Comparison of ENCODE assay signal across 2 cellular contexts in the genomic region with DNA sequence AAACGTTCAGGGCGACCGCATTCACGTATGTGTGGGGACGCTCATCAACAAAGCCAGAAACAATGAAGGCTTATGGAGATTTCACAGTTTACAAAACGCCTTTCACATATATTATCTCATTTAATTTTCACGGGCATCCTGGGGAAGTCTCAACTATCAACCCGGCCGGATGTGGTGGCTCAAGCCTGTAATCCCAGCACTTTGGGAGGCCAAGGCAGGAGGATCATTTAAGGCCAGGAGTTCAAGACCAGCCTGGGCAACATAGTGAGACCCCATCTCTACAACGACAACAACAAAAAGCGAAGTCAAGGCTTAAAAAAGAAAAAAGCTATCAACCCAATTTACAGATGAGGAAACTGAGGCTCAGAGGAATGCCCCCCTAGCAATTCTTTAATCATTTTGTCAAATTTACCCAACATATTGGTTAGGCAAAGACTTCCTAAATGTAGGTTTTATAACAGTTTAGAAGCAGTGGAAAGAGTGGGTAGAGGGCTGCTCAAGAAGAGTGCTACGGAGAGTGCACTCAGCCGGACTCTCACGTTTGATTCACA.
TF ChIP-seq lines count a peak whose summit lies in the region.

No MANE protein-coding gene starts in this region.

TF ChIP-seq in HEK293, 187 proteins besides CTCF, POLR2A, EP300 and RAD21:
- TF ChIP-seq ZNF121 (tag by site-specific recombination; IDR thresholded peaks at IDR 0.05) (peak; percentile 79), ZNF664 (tag by site-specific recombination; IDR thresholded peaks at IDR 0.05) (peak; percentile 72; the same call in 1 of the 2 replicates)
- TF ChIP-seq, protein P1, sequence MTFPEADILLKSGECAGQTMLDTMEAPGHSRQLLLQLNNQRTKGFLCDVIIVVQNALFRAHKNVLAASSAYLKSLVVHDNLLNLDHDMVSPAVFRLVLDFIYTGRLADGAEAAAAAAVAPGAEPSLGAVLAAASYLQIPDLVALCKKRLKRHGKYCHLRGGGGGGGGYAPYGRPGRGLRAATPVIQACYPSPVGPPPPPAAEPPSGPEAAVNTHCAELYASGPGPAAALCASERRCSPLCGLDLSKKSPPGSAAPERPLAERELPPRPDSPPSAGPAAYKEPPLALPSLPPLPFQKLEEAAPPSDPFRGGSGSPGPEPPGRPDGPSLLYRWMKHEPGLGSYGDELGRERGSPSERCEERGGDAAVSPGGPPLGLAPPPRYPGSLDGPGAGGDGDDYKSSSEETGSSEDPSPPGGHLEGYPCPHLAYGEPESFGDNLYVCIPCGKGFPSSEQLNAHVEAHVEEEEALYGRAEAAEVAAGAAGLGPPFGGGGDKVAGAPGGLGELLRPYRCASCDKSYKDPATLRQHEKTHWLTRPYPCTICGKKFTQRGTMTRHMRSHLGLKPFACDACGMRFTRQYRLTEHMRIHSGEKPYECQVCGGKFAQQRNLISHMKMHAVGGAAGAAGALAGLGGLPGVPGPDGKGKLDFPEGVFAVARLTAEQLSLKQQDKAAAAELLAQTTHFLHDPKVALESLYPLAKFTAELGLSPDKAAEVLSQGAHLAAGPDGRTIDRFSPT (tag by site-specific recombination; IDR thresholded peaks at IDR 0.05) = no peak
TF ChIP-seq in HEK293: peak in this region for 2.

TF ChIP-seq in K562, 482 proteins besides CTCF, POLR2A, EP300 and RAD21:
- peak in 1 of 2 experiments; percentile 29; a peak in 1 of 4 replicates for TF ChIP-seq RCOR1 (IDR thresholded peaks at IDR 0.05; ENCODE audit: borderline replicate concordance in 1 of 2, low read depth in 2 of 2, low read length in 2 of 2)
- TF ChIP-seq SMARCA5 (IDR thresholded peaks at IDR 0.05) = peak; percentile 26; the same call in 1 of the 2 replicates
- TF ChIP-seq, protein P2, sequence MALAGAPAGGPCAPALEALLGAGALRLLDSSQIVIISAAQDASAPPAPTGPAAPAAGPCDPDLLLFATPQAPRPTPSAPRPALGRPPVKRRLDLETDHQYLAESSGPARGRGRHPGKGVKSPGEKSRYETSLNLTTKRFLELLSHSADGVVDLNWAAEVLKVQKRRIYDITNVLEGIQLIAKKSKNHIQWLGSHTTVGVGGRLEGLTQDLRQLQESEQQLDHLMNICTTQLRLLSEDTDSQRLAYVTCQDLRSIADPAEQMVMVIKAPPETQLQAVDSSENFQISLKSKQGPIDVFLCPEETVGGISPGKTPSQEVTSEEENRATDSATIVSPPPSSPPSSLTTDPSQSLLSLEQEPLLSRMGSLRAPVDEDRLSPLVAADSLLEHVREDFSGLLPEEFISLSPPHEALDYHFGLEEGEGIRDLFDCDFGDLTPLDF (CRISPR knock-in tag; IDR thresholded peaks at IDR 0.05) = no peak
- peak; percentile 78 for TF ChIP-seq ZNF121 (CRISPR knock-in tag; conservative IDR thresholded peaks at IDR 0.05)
- no peak for TF ChIP-seq HCFC1 (IDR thresholded peaks at IDR 0.05; ENCODE audit: low read depth, low read length)
- no peak for TF ChIP-seq GATAD2A (IDR thresholded peaks at IDR 0.05)
- TF ChIP-seq YBX1 (IDR thresholded peaks at IDR 0.05) = no peak
- TF ChIP-seq RBM22 (IDR thresholded peaks at IDR 0.05; ENCODE audit: low read depth, low read length, poor library complexity, severe bottlenecking) = no peak
- TF ChIP-seq MCM2 (IDR thresholded peaks at IDR 0.05; ENCODE audit: low read depth) = no peak
- TF ChIP-seq NFRKB (IDR thresholded peaks at IDR 0.05; ENCODE audit: low read depth) = no peak
- no peak for TF ChIP-seq PTTG1 (tag; IDR thresholded peaks at IDR 0.05; ENCODE audit: low read depth)
- no peak for TF ChIP-seq SREBF2 (CRISPR knock-in tag; IDR thresholded peaks at IDR 0.05)
- peak; percentile 76 for TF ChIP-seq BCOR (IDR thresholded peaks at IDR 0.05)
- TF ChIP-seq, protein P3, sequence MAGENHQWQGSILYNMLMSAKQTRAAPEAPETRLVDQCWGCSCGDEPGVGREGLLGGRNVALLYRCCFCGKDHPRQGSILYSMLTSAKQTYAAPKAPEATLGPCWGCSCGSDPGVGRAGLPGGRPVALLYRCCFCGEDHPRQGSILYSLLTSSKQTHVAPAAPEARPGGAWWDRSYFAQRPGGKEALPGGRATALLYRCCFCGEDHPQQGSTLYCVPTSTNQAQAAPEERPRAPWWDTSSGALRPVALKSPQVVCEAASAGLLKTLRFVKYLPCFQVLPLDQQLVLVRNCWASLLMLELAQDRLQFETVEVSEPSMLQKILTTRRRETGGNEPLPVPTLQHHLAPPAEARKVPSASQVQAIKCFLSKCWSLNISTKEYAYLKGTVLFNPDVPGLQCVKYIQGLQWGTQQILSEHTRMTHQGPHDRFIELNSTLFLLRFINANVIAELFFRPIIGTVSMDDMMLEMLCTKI (IDR thresholded peaks at IDR 0.05; ENCODE audit: partially characterized antibody) = no peak
- TF ChIP-seq MTA2 (IDR thresholded peaks at IDR 0.05; ENCODE audit: low read depth) = no peak
- TF ChIP-seq ADNP (tag; IDR thresholded peaks at IDR 0.05) = peak; percentile 63
- peak; percentile 92 for TF ChIP-seq RBM25 (IDR thresholded peaks at IDR 0.05; ENCODE audit: low read depth, low read length, severe bottlenecking)
- TF ChIP-seq, protein P4, sequence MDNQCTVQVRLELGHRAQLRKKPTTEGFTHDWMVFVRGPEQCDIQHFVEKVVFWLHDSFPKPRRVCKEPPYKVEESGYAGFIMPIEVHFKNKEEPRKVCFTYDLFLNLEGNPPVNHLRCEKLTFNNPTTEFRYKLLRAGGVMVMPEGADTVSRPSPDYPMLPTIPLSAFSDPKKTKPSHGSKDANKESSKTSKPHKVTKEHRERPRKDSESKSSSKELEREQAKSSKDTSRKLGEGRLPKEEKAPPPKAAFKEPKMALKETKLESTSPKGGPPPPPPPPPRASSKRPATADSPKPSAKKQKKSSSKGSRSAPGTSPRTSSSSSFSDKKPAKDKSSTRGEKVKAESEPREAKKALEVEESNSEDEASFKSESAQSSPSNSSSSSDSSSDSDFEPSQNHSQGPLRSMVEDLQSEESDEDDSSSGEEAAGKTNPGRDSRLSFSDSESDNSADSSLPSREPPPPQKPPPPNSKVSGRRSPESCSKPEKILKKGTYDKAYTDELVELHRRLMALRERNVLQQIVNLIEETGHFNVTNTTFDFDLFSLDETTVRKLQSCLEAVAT (IDR thresholded peaks at IDR 0.05) = no peak
- no peak for TF ChIP-seq FOXP4 (CRISPR knock-in tag; IDR thresholded peaks at IDR 0.05; ENCODE audit: borderline replicate concordance)
- TF ChIP-seq, protein P5, sequence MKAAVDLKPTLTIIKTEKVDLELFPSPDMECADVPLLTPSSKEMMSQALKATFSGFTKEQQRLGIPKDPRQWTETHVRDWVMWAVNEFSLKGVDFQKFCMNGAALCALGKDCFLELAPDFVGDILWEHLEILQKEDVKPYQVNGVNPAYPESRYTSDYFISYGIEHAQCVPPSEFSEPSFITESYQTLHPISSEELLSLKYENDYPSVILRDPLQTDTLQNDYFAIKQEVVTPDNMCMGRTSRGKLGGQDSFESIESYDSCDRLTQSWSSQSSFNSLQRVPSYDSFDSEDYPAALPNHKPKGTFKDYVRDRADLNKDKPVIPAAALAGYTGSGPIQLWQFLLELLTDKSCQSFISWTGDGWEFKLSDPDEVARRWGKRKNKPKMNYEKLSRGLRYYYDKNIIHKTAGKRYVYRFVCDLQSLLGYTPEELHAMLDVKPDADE (conservative IDR thresholded peaks at IDR 0.05; ENCODE audit: control insufficient read depth, low read depth, low read length) = no peak
- TF ChIP-seq YY1 (IDR thresholded peaks at IDR 0.05; ENCODE audit: borderline replicate concordance in 1 of 3, control insufficient read depth in 1 of 3, extremely low read depth in 1 of 3, insufficient read depth in 3 of 3, insufficient read length in 1 of 3, insufficient replicate concordance in 2 of 3, low read depth in 1 of 3, low read length in 2 of 3) = no peak
- TF ChIP-seq CBFB (CRISPR knock-in tag; IDR thresholded peaks at IDR 0.05) = no peak
- TF ChIP-seq ZNF79 (CRISPR knock-in tag; IDR thresholded peaks at IDR 0.05; ENCODE audit: low read depth) = no peak
- no peak for TF ChIP-seq POLR2H (tag; IDR thresholded peaks at IDR 0.05; ENCODE audit: low read depth)
- TF ChIP-seq ZNF518B (CRISPR knock-in tag; IDR thresholded peaks at IDR 0.05) = no peak
